Comparison of ENCODE assay signal across 10 cellular contexts in genomic region chr22:37819100-37819433, GRCh38. TPM values are rescaled to one million over a fixed set of nuclear protein-coding genes. Genes with fewer than 3 reads are reported as not detected.
A peak's percentile ranks its signal among the peaks of the same experiment; 100 is the strongest.
DNase-seq lines count a peak whose midpoint lies in the region; ATAC-seq and TF ChIP-seq lines count a peak whose summit lies in the region.
"Had no signal": no experiment of that assay in that cellular context is flagged by ENCODE, and none has a peak within 500 bp of the region (broad histone marks: within the 10 kb centered on the region; RNA-seq: fewer than 3 reads in every experiment).

No MANE protein-coding gene starts in this region.

- peaks cover 5% of the 10 kb centered on the region for H3K4me1 ChIP-seq in foreskin keratinocyte

- H3K27ac Mint-ChIP-seq in CD14-positive monocyte (peak overlapping the region in 1 of 7 donors; percentile 50), progenitor cell of endocrine pancreas (no peak overlapping the region)

- no peak for DNase-seq in CD14-positive monocyte (ENCODE audit: low spot score)
- peak; percentile 42 for DNase-seq in SK-N-DZ (ENCODE audit: low spot score)
- peak; percentile 4 for DNase-seq in fibroblast of peridontal ligament (ENCODE audit: extremely low read depth)
- DNase-seq in progenitor cell of endocrine pancreas (ENCODE audit: low spot score, unreplicated experiment): no peak
- no peak for DNase-seq in middle frontal gyrus (ENCODE audit: extremely low spot score, low spot score)
- no peak for DNase-seq in foreskin keratinocyte
- no peak for DNase-seq in activated CD4-positive, alpha-beta T cell treated with anti-CD3 and anti-CD28 coated beads, Interleukin-2, amount 50 U/mL, for 4 hours

- H3K9me3 Mint-ChIP-seq in CD14-positive monocyte (peaks cover 0 to 7% (median 0%) of the 10 kb centered on the region in 7 donors), progenitor cell of endocrine pancreas (ENCODE audit: low read depth) (no peaks in the 10 kb centered on the region)

- intact Hi-C loops in CD14-positive monocyte (cut with micrococcal nuclease): loop anchor here (5.0 to 10.0 kb wide), 2 partner anchors 146 to 148 kb away; no protein-coding TSS in a partner anchor

- H3K27ac ChIP-seq in foreskin keratinocyte: no peak overlapping the region
- H3K27ac ChIP-seq: pancreas had no signal

- H3K36me3 Mint-ChIP-seq in CD14-positive monocyte (no peaks in the 10 kb centered on the region), progenitor cell of endocrine pancreas (ENCODE audit: insufficient read depth) (peaks cover 3% of the 10 kb centered on the region)

- ATAC-seq in GM21447 (IDR thresholded peaks at IDR 0.05; ENCODE audit: unreplicated experiment): no peak
- no peak for ATAC-seq in foreskin keratinocyte

- H3K4me1 Mint-ChIP-seq in CD14-positive monocyte: peaks cover 20% of the 10 kb centered on the region
- peaks cover 11% of the 10 kb centered on the region for H3K4me1 Mint-ChIP-seq in progenitor cell of endocrine pancreas (ENCODE audit: low read depth)

- peaks cover 37 to 47% (median 38%) of the 10 kb centered on the region in 3 donors for H3K27me3 Mint-ChIP-seq in CD14-positive monocyte (ENCODE audit: low read depth in 3 of 3)
- H3K27me3 Mint-ChIP-seq in progenitor cell of endocrine pancreas: peaks cover 40% of the 10 kb centered on the region

- H3K4me3 Mint-ChIP-seq in CD14-positive monocyte (peak overlapping the region; percentile 68 to 89), progenitor cell of endocrine pancreas (ENCODE audit: low read depth) (peak overlapping the region; percentile 29)

- H3K27me3 ChIP-seq in foreskin keratinocyte: peaks cover 45% of the 10 kb centered on the region
- H3K27me3 ChIP-seq: pancreas had no signal

- TF ChIP-seq CTCF in CD14-positive monocyte (IDR thresholded peaks at IDR 0.05) (peak; percentile 9), progenitor cell of endocrine pancreas (IDR thresholded peaks at IDR 0.05; ENCODE audit: unreplicated experiment) (no peak), foreskin keratinocyte (conservative IDR thresholded peaks at IDR 0.05) (no peak)

RNA-seq across cellular contexts. Expression of gene GALR3, which starts 4.1 kb away (rescaled TPM):
- polyA plus RNA-seq in CD14-positive monocyte (not detected), foreskin keratinocyte (not detected in 2 replicates)
- polyA plus RNA-seq in SK-N-DZ (2014; cell fraction: cytosol; rRNA removed): not detected in 2 replicates
- not detected in 2 replicates for polyA plus RNA-seq in SK-N-DZ (2014; cell fraction: nucleus; rRNA removed)
- total RNA-seq in progenitor cell of endocrine pancreas (0.41 and 0.87 TPM in 2 replicates), foreskin keratinocyte (not detected in 2 replicates)
- total RNA-seq: Daoy had no signal

RNA-seq across cellular contexts. Expression of gene GCAT, which starts 11.3 kb away (rescaled TPM):
- polyA plus RNA-seq in CD14-positive monocyte (1 to 10 TPM; 1.1 to 1.9 TPM), foreskin keratinocyte (20.8 and 22.9 TPM in 2 replicates)
- 10.5 and 18.3 TPM in 2 replicates for polyA plus RNA-seq in SK-N-DZ (2014; cell fraction: cytosol; rRNA removed)
- polyA plus RNA-seq in SK-N-DZ (2014; cell fraction: nucleus; rRNA removed): 10.8 and 20.5 TPM in 2 replicates
- total RNA-seq in progenitor cell of endocrine pancreas (20.2 and 28.1 TPM in 2 replicates), foreskin keratinocyte (17.5 and 20.1 TPM in 2 replicates)

RNA-seq across cellular contexts. Expression of gene ANKRD54, which starts 25.1 kb away (rescaled TPM):
- polyA plus RNA-seq in CD14-positive monocyte (1 to 10 TPM; 7.4 to 9.5 TPM), foreskin keratinocyte (21.1 and 22.7 TPM in 2 replicates)
- polyA plus RNA-seq in SK-N-DZ (2014; cell fraction: cytosol; rRNA removed): 54.2 and 55.4 TPM in 2 replicates
- 57.4 and 105 TPM in 2 replicates for polyA plus RNA-seq in SK-N-DZ (2014; cell fraction: nucleus; rRNA removed)
- total RNA-seq in progenitor cell of endocrine pancreas (23.7 and 24.2 TPM in 2 replicates), foreskin keratinocyte (19.7 and 20.6 TPM in 2 replicates)

RNA-seq across cellular contexts. Expression of gene EIF3L, which starts 30.2 kb away (rescaled TPM):
- polyA plus RNA-seq in CD14-positive monocyte: 100 to 1,000 TPM; 209 to 246 TPM
- polyA plus RNA-seq in SK-N-DZ (2014; cell fraction: cytosol; rRNA removed): 671 and 689 TPM in 2 replicates
- polyA plus RNA-seq in SK-N-DZ (2014; cell fraction: nucleus; rRNA removed): 284 and 309 TPM in 2 replicates
- total RNA-seq in progenitor cell of endocrine pancreas: 725 and 736 TPM in 2 replicates
- 346 and 417 TPM in 2 replicates for total RNA-seq in foreskin keratinocyte
- 386 and 396 TPM in 2 replicates for polyA plus RNA-seq in foreskin keratinocyte

Comparison
In these comparisons a context has a peak if more than half of its experiments do, and no peak if none do; other contexts are left out.
1. DNase-seq: peak in SK-N-DZ (single experiment) and fibroblast of peridontal ligament (single experiment); none in CD14-positive monocyte (single experiment), progenitor cell of endocrine pancreas (single experiment), middle frontal gyrus (single experiment), foreskin keratinocyte (0 of 2) and activated CD4-positive, alpha-beta T cell treated with anti-CD3 and anti-CD28 coated beads, Interleukin-2, amount 50 U/mL, for 4 hours (0 of 2).